26 cellular contexts compared by ENCODE assay signal in the genomic region with DNA sequence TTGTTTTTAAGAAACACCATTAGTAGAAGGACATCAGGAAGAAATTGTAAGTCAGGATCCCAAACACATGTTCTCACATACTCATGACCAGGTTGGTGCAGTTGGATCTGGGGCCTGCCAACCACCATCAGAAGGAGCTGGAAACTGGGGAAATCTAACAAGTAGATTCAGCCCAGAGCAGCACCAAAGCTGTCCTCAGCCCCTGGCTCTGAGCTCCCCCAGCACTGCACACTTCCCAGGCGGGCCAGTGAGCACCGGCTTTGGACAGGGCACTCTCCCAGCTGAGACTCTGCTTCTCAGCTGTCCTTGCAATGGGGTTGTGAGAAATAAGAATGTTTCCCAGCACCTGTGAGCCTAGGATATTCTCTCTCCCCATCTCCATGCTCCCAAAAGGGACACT.
"Had no signal": no experiment of that assay in that cellular context is flagged by ENCODE, and none has a peak within 500 bp of the region (broad histone marks: within the 10 kb centered on the region; RNA-seq: fewer than 3 reads in every experiment).

No MANE protein-coding gene starts in this region.

- H3K4me1 ChIP-seq: breast epithelium, uterus had no signal

- H3K27ac ChIP-seq: breast epithelium, thoracic aorta, uterus had no signal

- ATAC-seq: activated CD8-positive, alpha-beta T cell treated with anti-CD3 and anti-CD28 coated beads for 36 hours; activated T-cell treated with anti-CD3 and anti-CD28 coated beads, Interleukin-2, amount 50 U/mL, for 4 hours; activated T-helper 17 cell treated with anti-CD3 and anti-CD28 coated beads, Interleukin-2, amount 50 U/mL, for 72 hours; esophagus mucosa; left cardiac atrium; left ventricle myocardium superior; naive thymus-derived CD4-positive, alpha-beta T cell; right cardiac atrium had no signal

- H3K9me3 ChIP-seq: breast epithelium, thoracic aorta, uterus had no signal

- H3K4me1 Mint-ChIP-seq: activated T-helper 17 cell treated with anti-CD3 and anti-CD28 coated beads, Interleukin-2, amount 50 U/mL, for 72 hours; central memory CD8-positive, alpha-beta T cell; mesothelial cell of epicardium; naive thymus-derived CD4-positive, alpha-beta T cell had no signal

- H3K36me3 ChIP-seq: breast epithelium, thoracic aorta, uterus had no signal

- H3K4me3 ChIP-seq: breast epithelium, thoracic aorta, uterus had no signal

- H3K27me3 ChIP-seq: uterus had no signal

- H3K36me3 Mint-ChIP-seq: mesothelial cell of epicardium; naive thymus-derived CD4-positive, alpha-beta T cell had no signal

- H3K4me3 Mint-ChIP-seq: activated CD8-positive, alpha-beta T cell treated with anti-CD3 and anti-CD28 coated beads for 36 hours; activated T-cell treated with anti-CD3 and anti-CD28 coated beads, Interleukin-2, amount 50 U/mL, for 4 hours; activated T-helper 17 cell treated with anti-CD3 and anti-CD28 coated beads, Interleukin-2, amount 50 U/mL, for 72 hours; central memory CD8-positive, alpha-beta T cell; dendritic cell treated with granulocyte-macrophage colony-stimulating factor and Interleukin-4, amounts not matched to agents 40 ng/mL and 50 ng/mL, for 4 days; endodermal cell; mesothelial cell of epicardium; naive thymus-derived CD4-positive, alpha-beta T cell; stimulated activated naive CD8-positive, alpha-beta T cell treated with anti-CD3 and anti-CD28 coated beads, Interleukin-15, Interleukin-2, amounts not matched to agents 100 ng/mL and 50 ng/mL, for 24 hours had no signal

- H3K9me3 Mint-ChIP-seq: activated CD8-positive, alpha-beta T cell treated with anti-CD3 and anti-CD28 coated beads for 36 hours; activated T-cell treated with anti-CD3 and anti-CD28 coated beads, Interleukin-2, amount 50 U/mL, for 4 hours; activated T-helper 17 cell treated with anti-CD3 and anti-CD28 coated beads, Interleukin-2, amount 50 U/mL, for 72 hours; central memory CD8-positive, alpha-beta T cell; dendritic cell treated with granulocyte-macrophage colony-stimulating factor and Interleukin-4, amounts not matched to agents 40 ng/mL and 50 ng/mL, for 4 days; stimulated activated naive CD8-positive, alpha-beta T cell treated with anti-CD3 and anti-CD28 coated beads, Interleukin-15, Interleukin-2, amounts not matched to agents 100 ng/mL and 50 ng/mL, for 24 hours had no signal

- DNase-seq: activated CD4-positive, alpha-beta T cell treated with anti-CD3 and anti-CD28 coated beads, Interleukin-2, amount 50 U/mL, for 1 hour; activated CD8-positive, alpha-beta T cell treated with anti-CD3 and anti-CD28 coated beads for 36 hours; activated gamma-delta T cell treated with Interleukin-2 at 50 U/mL for 16 hours; activated naive CD4-positive, alpha-beta T cell treated with anti-CD3 and anti-CD28 coated beads, Interleukin-2, amount 50 U/mL, for 16 hours; activated T-cell treated with anti-CD3 and anti-CD28 coated beads, Interleukin-2, amount 50 U/mL, for 4 hours; amniotic stem cell; endodermal cell; foreskin fibroblast; hippocampal formation; left cardiac atrium; left ventricle myocardium superior; mammary epithelial cell; naive thymus-derived CD4-positive, alpha-beta T cell; right cardiac atrium; stimulated activated CD4-positive, alpha-beta T cell treated with anti-CD3 and anti-CD28 coated beads, Interleukin-2, amount 100 ng/mL, for 48 hours; T-helper 2 cell; trophoblast cell; uterus had no signal

- H3K27ac Mint-ChIP-seq: activated CD8-positive, alpha-beta T cell treated with anti-CD3 and anti-CD28 coated beads for 36 hours; activated T-helper 17 cell treated with anti-CD3 and anti-CD28 coated beads, Interleukin-2, amount 50 U/mL, for 72 hours; dendritic cell treated with granulocyte-macrophage colony-stimulating factor and Interleukin-4, amounts not matched to agents 40 ng/mL and 50 ng/mL, for 4 days; endodermal cell; mesothelial cell of epicardium; naive thymus-derived CD4-positive, alpha-beta T cell; stimulated activated naive CD8-positive, alpha-beta T cell treated with anti-CD3 and anti-CD28 coated beads, Interleukin-15, Interleukin-2, amounts not matched to agents 100 ng/mL and 50 ng/mL, for 24 hours had no signal
